8 cellular contexts compared by ENCODE assay signal in genomic region chr19:55283548-55284393, GRCh38. TPM values are rescaled to one million over a fixed set of nuclear protein-coding genes. Genes with fewer than 3 reads are reported as not detected.
DNase-seq lines count a peak whose midpoint lies in the region; ATAC-seq and TF ChIP-seq lines count a peak whose summit lies in the region.

BRSK1 (plus strand) TSS chr19:55283997; CDS start chr19:55284443, 446 bp downstream.

- H3K9me3 Mint-ChIP-seq in T-helper 1 cell treated with Interleukin-12 subunit alpha and Interleukin-12 subunit beta and Interleukin-4 antibody, amounts not matched to agents 30 μg/mL and 1 μg/mL, for 36 hours, result no peaks in the 10 kb centered on the region
- no peaks in the 10 kb centered on the region for H3K9me3 Mint-ChIP-seq in stimulated activated effector memory CD8-positive, alpha-beta T cell treated with anti-CD3 and anti-CD28 coated beads, Interleukin-12 subunit alpha, Interleukin-12 subunit beta, amount 100 ng/mL, for 72 hours

- H3K27me3 Mint-ChIP-seq in T-helper 1 cell treated with Interleukin-12 subunit alpha and Interleukin-12 subunit beta and Interleukin-4 antibody, amounts not matched to agents 30 μg/mL and 1 μg/mL, for 36 hours (ENCODE audit: low read depth), result peaks cover 9% of the 10 kb centered on the region

- TF ChIP-seq CTCF in cardiac fibroblast (IDR thresholded peaks at IDR 0.05; ENCODE audit: low read depth, low read length), result no peak

- peaks cover 24% of the 10 kb centered on the region for H3K4me1 Mint-ChIP-seq in T-helper 1 cell treated with Interleukin-12 subunit alpha and Interleukin-12 subunit beta and Interleukin-4 antibody, amounts not matched to agents 30 μg/mL and 1 μg/mL, for 36 hours (ENCODE audit: low read depth)
- peaks cover 45% of the 10 kb centered on the region for H3K4me1 Mint-ChIP-seq in stimulated activated effector memory CD8-positive, alpha-beta T cell treated with anti-CD3 and anti-CD28 coated beads, Interleukin-12 subunit alpha, Interleukin-12 subunit beta, amount 100 ng/mL, for 72 hours

- peaks cover 2% of the 10 kb centered on the region for H3K36me3 Mint-ChIP-seq in T-helper 1 cell treated with Interleukin-12 subunit alpha and Interleukin-12 subunit beta and Interleukin-4 antibody, amounts not matched to agents 30 μg/mL and 1 μg/mL, for 36 hours (ENCODE audit: low read depth)
- peaks cover 7% of the 10 kb centered on the region for H3K36me3 Mint-ChIP-seq in stimulated activated effector memory CD8-positive, alpha-beta T cell treated with anti-CD3 and anti-CD28 coated beads, Interleukin-12 subunit alpha, Interleukin-12 subunit beta, amount 100 ng/mL, for 72 hours

- H3K27ac Mint-ChIP-seq in T-helper 1 cell treated with Interleukin-12 subunit alpha and Interleukin-12 subunit beta and Interleukin-4 antibody, amounts not matched to agents 30 μg/mL and 1 μg/mL, for 36 hours, result peak within 1 kb of the TSS; percentile 46
- peak within 1 kb of the TSS; percentile 93 for H3K27ac Mint-ChIP-seq in stimulated activated effector memory CD8-positive, alpha-beta T cell treated with anti-CD3 and anti-CD28 coated beads, Interleukin-12 subunit alpha, Interleukin-12 subunit beta, amount 100 ng/mL, for 72 hours

- in situ Hi-C loops in ACHN (cut with HindIII; ENCODE audit: low pct_ligation_motif_present, low pct_unique_long_range_greater_than_20kb, low sequenced_read_pairs), result no loop called here

- no peak for ATAC-seq in stimulated activated effector memory CD8-positive, alpha-beta T cell treated with anti-CD3 and anti-CD28 coated beads, Interleukin-12 subunit alpha, Interleukin-12 subunit beta, amount 100 ng/mL, for 72 hours
- no peak for ATAC-seq in HG03175 (IDR thresholded peaks at IDR 0.05; ENCODE audit: unreplicated experiment)

- DNase-seq in ACHN (peak; percentile 63), cardiac fibroblast (ENCODE audit: low read depth in 2 of 2) (peak; percentile 41 to 54), kidney glomerular epithelial cell (lab: John Stamatoyannopoulos, UW) (peak; percentile 1), NAMALWA (ENCODE audit: low spot score) (no peak)
- peak; percentile 66 for DNase-seq in Jurkat, Clone E6-1 (ENCODE audit: low read depth, low spot score)
- DNase-seq in stimulated activated effector memory CD8-positive, alpha-beta T cell treated with anti-CD3 and anti-CD28 coated beads, Interleukin-12 subunit alpha, Interleukin-12 subunit beta, amount 100 ng/mL, for 72 hours (ENCODE audit: low spot score in 2 of 2), result no peak

- H3K4me3 ChIP-seq in Jurkat, Clone E6-1 (ENCODE audit: low read length), result peak within 1 kb of the TSS; percentile 51
- peak within 1 kb of the TSS; percentile 35 to 39 for H3K4me3 ChIP-seq in cardiac fibroblast (replicated peaks in 1 of 2; ENCODE audit: low read depth in 2 of 2, low read length in 2 of 2)

- peak within 1 kb of the TSS; percentile 78 for H3K4me3 Mint-ChIP-seq in T-helper 1 cell treated with Interleukin-12 subunit alpha and Interleukin-12 subunit beta and Interleukin-4 antibody, amounts not matched to agents 30 μg/mL and 1 μg/mL, for 36 hours
- H3K4me3 Mint-ChIP-seq in stimulated activated effector memory CD8-positive, alpha-beta T cell treated with anti-CD3 and anti-CD28 coated beads, Interleukin-12 subunit alpha, Interleukin-12 subunit beta, amount 100 ng/mL, for 72 hours, result peak within 1 kb of the TSS; percentile 75

RNA-seq across cellular contexts. Expression of gene BRSK1, which starts in this region (rescaled TPM):
- 9.7 TPM for polyA plus RNA-seq in Jurkat, Clone E6-1 (2012; ENCODE audit: insufficient read depth, insufficient read length)

Comparison
In these comparisons a context has a peak if more than half of its experiments do, and no peak if none do; other contexts are left out.
1. DNase-seq: peak in ACHN (single experiment), Jurkat, Clone E6-1 (single experiment), cardiac fibroblast (2 of 2) and kidney glomerular epithelial cell (single experiment); none in stimulated activated effector memory CD8-positive, alpha-beta T cell treated with anti-CD3 and anti-CD28 coated beads, Interleukin-12 subunit alpha, Interleukin-12 subunit beta, amount 100 ng/mL, for 72 hours (0 of 2) and NAMALWA (single experiment).